In the genomic region with DNA sequence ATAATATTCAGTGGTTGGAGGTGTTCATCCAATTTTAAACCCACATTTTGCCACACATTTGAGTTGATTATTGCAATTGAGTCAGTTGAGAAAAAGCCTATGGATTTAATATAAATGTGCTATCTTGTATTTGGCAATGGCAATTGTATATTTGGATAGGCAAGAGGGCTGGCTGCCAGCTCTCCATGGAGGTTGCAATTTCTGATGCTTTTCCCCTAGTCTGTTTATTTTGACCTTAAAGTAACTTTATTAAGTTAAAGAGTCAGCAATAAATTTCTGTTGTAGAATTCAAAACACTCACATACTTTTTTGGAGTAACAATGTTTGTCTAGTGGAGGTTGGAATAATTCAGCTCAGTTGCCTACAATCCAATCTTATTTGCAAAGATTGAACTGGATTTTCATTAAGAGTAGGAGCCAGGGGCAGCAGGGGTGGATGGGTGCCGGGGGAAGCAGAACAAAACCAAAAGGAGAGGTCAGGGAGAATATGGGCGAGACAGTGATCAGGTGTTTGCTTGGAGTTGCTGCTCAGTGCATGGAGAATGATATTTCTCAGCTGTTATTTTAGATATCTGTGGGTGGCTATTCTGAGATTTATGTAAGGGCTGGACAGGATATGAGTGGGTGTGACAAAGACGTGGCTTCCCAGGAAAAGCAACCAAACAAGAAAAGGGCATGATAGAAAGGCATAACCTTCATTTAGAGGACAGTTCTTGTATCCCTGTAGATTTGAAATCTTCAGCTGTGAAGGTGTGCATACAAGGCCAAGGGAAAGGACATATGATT, we compare ENCODE assay signal across 20 cellular contexts.
"Had no signal": no experiment of that assay in that cellular context is flagged by ENCODE, and none has a peak within 500 bp of the region (broad histone marks: within the 10 kb centered on the region; RNA-seq: fewer than 3 reads in every experiment).

No MANE protein-coding gene starts in this region.

- H3K27me3 ChIP-seq: sigmoid colon, vagina had no signal

- H3K36me3 Mint-ChIP-seq: naive B cell; stimulated activated memory B cell treated with anti-CD40 and anti-IgM and Interleukin-4, amounts not matched to agents 10 μg/mL and 1 μg/mL and 100 μg/mL, for 72 hours had no signal

- DNase-seq: activated CD4-positive, alpha-beta T cell treated with anti-CD3 and anti-CD28 coated beads for 36 hours; activated CD8-positive, alpha-beta T cell treated with anti-CD3 and anti-CD28 coated beads for 36 hours; activated effector memory CD4-positive, alpha-beta T cell treated with Interleukin-2 at 50 U/mL for 16 hours; activated T-cell treated with anti-CD3 and anti-CD28 coated beads, Interleukin-2, amount 50 U/mL, for 4 hours; amniotic stem cell; effector memory CD4-positive, alpha-beta T cell; left colon; lower lobe of right lung; midbrain; naive B cell; nucleus accumbens; sigmoid colon; stimulated activated CD4-positive, alpha-beta T cell treated with anti-CD3 and anti-CD28 coated beads, Interleukin-12 subunit alpha, Interleukin-12 subunit beta, amount 100 ng/mL, for 4 hours; stimulated activated CD4-positive, alpha-beta T cell treated with anti-CD3 and anti-CD28 coated beads, Interleukin-2, amount 100 ng/mL, for 24 hours; T-helper 17 cell had no signal

- H3K4me1 Mint-ChIP-seq: activated CD4-positive, alpha-beta T cell treated with anti-CD3 and anti-CD28 coated beads for 36 hours; naive B cell; stimulated activated memory B cell treated with anti-CD40 and anti-IgM and Interleukin-4, amounts not matched to agents 10 μg/mL and 1 μg/mL and 100 μg/mL, for 72 hours; T-helper 17 cell had no signal

- H3K4me1 ChIP-seq: lower lobe of right lung, vagina had no signal

- H3K27ac Mint-ChIP-seq: activated CD4-positive, alpha-beta T cell treated with anti-CD3 and anti-CD28 coated beads for 36 hours; activated CD8-positive, alpha-beta T cell treated with anti-CD3 and anti-CD28 coated beads for 36 hours; activated naive CD4-positive, alpha-beta T cell treated with anti-CD3 and anti-CD28 coated beads, Interleukin-2, amount 50 U/mL, for 72 hours; dendritic cell treated with granulocyte-macrophage colony-stimulating factor and Interleukin-4, amounts not matched to agents 40 ng/mL and 50 ng/mL, for 4 days; naive B cell; stimulated activated memory B cell treated with anti-CD40 and anti-IgM and Interleukin-4, amounts not matched to agents 10 μg/mL and 1 μg/mL and 100 μg/mL, for 72 hours; T-helper 17 cell had no signal

- H3K4me3 ChIP-seq: lower lobe of right lung, sigmoid colon, vagina had no signal

- H3K9me3 ChIP-seq: lower lobe of right lung, sigmoid colon, vagina had no signal

- ATAC-seq: activated CD4-positive, alpha-beta T cell treated with anti-CD3 and anti-CD28 coated beads for 36 hours; activated CD8-positive, alpha-beta T cell treated with anti-CD3 and anti-CD28 coated beads for 36 hours; activated naive CD4-positive, alpha-beta T cell treated with anti-CD3 and anti-CD28 coated beads, Interleukin-2, amount 50 U/mL, for 72 hours; activated T-cell treated with anti-CD3 and anti-CD28 coated beads, Interleukin-2, amount 50 U/mL, for 4 hours; left colon; lower lobe of right lung; stimulated activated memory B cell treated with anti-CD40 and anti-IgM and Interleukin-4, amounts not matched to agents 10 μg/mL and 1 μg/mL and 100 μg/mL, for 72 hours; T-helper 17 cell had no signal

- H3K4me3 Mint-ChIP-seq: activated CD4-positive, alpha-beta T cell treated with anti-CD3 and anti-CD28 coated beads for 36 hours; activated CD8-positive, alpha-beta T cell treated with anti-CD3 and anti-CD28 coated beads for 36 hours; activated T-cell treated with anti-CD3 and anti-CD28 coated beads, Interleukin-2, amount 50 U/mL, for 4 hours; brain; dendritic cell treated with granulocyte-macrophage colony-stimulating factor and Interleukin-4, amounts not matched to agents 40 ng/mL and 50 ng/mL, for 4 days; naive B cell; stimulated activated memory B cell treated with anti-CD40 and anti-IgM and Interleukin-4, amounts not matched to agents 10 μg/mL and 1 μg/mL and 100 μg/mL, for 72 hours; T-helper 17 cell had no signal

- H3K36me3 ChIP-seq: lower lobe of right lung, sigmoid colon, vagina had no signal

- H3K27ac ChIP-seq: lower lobe of right lung, sigmoid colon, vagina had no signal

- H3K9me3 Mint-ChIP-seq: activated CD8-positive, alpha-beta T cell treated with anti-CD3 and anti-CD28 coated beads for 36 hours had no signal

- H3K27me3 Mint-ChIP-seq: activated CD4-positive, alpha-beta T cell treated with anti-CD3 and anti-CD28 coated beads for 36 hours; brain; dendritic cell treated with granulocyte-macrophage colony-stimulating factor and Interleukin-4, amounts not matched to agents 40 ng/mL and 50 ng/mL, for 4 days; naive B cell; stimulated activated memory B cell treated with anti-CD40 and anti-IgM and Interleukin-4, amounts not matched to agents 10 μg/mL and 1 μg/mL and 100 μg/mL, for 72 hours; T-helper 17 cell had no signal
